30 cellular contexts compared by ENCODE assay signal in the genomic region with DNA sequence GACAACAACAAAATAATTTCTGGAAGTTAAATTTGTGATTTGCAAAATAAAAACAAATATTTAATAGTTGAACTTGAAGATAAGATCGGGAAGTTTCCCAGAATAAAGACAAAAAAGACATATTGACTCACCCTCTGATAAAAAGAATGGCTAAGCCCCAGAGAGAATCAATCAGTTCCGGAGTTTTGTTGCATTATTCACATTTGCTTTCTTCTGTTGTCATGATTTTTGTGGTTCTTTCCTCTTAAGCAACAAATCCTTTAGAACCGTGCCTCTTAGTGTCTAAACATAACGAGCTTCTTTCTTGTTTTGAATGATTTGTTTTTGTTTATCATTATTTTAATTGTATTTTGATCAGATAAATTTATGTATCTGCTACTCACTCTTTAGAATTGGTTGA.
DNase-seq lines count a peak whose midpoint lies in the region; ATAC-seq and FAIRE-seq lines count a peak whose summit lies in the region.
"Had no signal": no experiment of that assay in that cellular context is flagged by ENCODE, and none has a peak within 500 bp of the region (broad histone marks: within the 10 kb centered on the region; RNA-seq: fewer than 3 reads in every experiment).

No MANE protein-coding gene starts in this region.

- H2BK120ac ChIP-seq in mesenchymal stem cell (ENCODE audit: low read depth, low read length): no peak overlapping the region

- DNase-seq in RPMI7951 (ENCODE audit: low read depth) (peak; percentile 84), ecto neural progenitor cell (ENCODE audit: low spot score) (peak; percentile 17), mesenchymal stem cell (no peak), RCC 7860 (ENCODE audit: low spot score) (no peak), DMS79 treated with DMSO at 0.1 percent for 48 hours (lab: John Stamatoyannopoulos, UW) (no peak), left ventricle myocardium superior (no peak)
- no peak for DNase-seq in stimulated activated CD4-positive, alpha-beta T cell treated with anti-CD3 and anti-CD28 coated beads, Interleukin-1b, Interleukin-23, amount 100 ng/mL, for 48 hours
- DNase-seq: activated CD4-positive, alpha-beta T cell treated with anti-CD3 and anti-CD28 coated beads for 4 hours; BE2C; CD8-positive, alpha-beta memory T cell; colonic mucosa; DMS 273 treated with DMSO at 0.1 percent for 48 hours; EL; hippocampal formation; KBM-7; naive thymus-derived CD8-positive, alpha-beta T cell; NCI-H1930; NCI-H526 treated with DMSO at 0.1 percent for 48 hours; retina; SHP77; stimulated activated naive B cell treated with anti-CD40 and anti-IgM and Interleukin-4, amounts not matched to agents 10 μg/mL and 1 μg/mL and 100 μg/mL, for 72 hours; upper lobe of left lung had no signal

- no peak for FAIRE-seq in RCC 7860 (lab: Jason Lieb, UNC)
- FAIRE-seq: GM18507 had no signal

- H3K4ac ChIP-seq in mesenchymal stem cell (ENCODE audit: low read depth in 1 of 2, low read length in 2 of 2): no peak overlapping the region

- H4K91ac ChIP-seq in mesenchymal stem cell (ENCODE audit: low read length): no peak overlapping the region

- H2BK12ac ChIP-seq in mesenchymal stem cell (ENCODE audit: low read length in 2 of 2): no peak overlapping the region

- H3K23ac ChIP-seq in mesenchymal stem cell (ENCODE audit: low read length in 2 of 2): no peak overlapping the region

- 0 out of 2 replicates have a peak overlapping the region, but pooled peaks have one; percentile 12 for H3K27ac ChIP-seq in ACC112 (ENCODE audit: low read depth, low read length)
- no peak overlapping the region for H3K27ac ChIP-seq in mesenchymal stem cell (ENCODE audit: low read length, poor library complexity, severe bottlenecking)
- H3K27ac ChIP-seq: colonic mucosa, skin epidermis, upper lobe of left lung, VCaP had no signal

- H3K4me1 ChIP-seq in ACC112 (ENCODE audit: control insufficient read depth, insufficient read depth, low read length, unreplicated experiment) (peaks cover 12% of the 10 kb centered on the region), mesenchymal stem cell (ENCODE audit: control insufficient read depth, insufficient read depth, low read depth, low read length) (no peaks in the 10 kb centered on the region)
- H3K4me1 ChIP-seq: BE2C, colonic mucosa, upper lobe of left lung had no signal

- H3K27me3 ChIP-seq in ACC112 (ENCODE audit: insufficient read depth, low read length): no peaks in the 10 kb centered on the region
- H3K27me3 ChIP-seq in mesenchymal stem cell (ENCODE audit: control insufficient read depth in 1 of 2, insufficient read depth in 1 of 2, low read length in 2 of 2): peaks cover 0 to 7% of the 10 kb centered on the region in 2 experiments
- H3K27me3 ChIP-seq: colonic mucosa, upper lobe of left lung had no signal

- H3K36me3 ChIP-seq in ACC112 (ENCODE audit: insufficient read depth, low read length) (no peaks in the 10 kb centered on the region), mesenchymal stem cell (ENCODE audit: control insufficient read depth in 1 of 2, insufficient read depth in 2 of 2, low read depth in 1 of 2, low read length in 2 of 2) (no peaks in the 10 kb centered on the region)
- H3K36me3 ChIP-seq: BE2C, colonic mucosa, upper lobe of left lung had no signal

- no peak overlapping the region for H2BK5ac ChIP-seq in mesenchymal stem cell (ENCODE audit: low read depth, low read length, poor library complexity, severe bottlenecking)

- no peak overlapping the region for H4K8ac ChIP-seq in mesenchymal stem cell (ENCODE audit: low read length)

- peak overlapping the region; percentile 29 for H3K9ac ChIP-seq in mesenchymal stem cell (ENCODE audit: low read length)

- no peaks in the 10 kb centered on the region for H3K79me2 ChIP-seq in ACC112 (ENCODE audit: control insufficient read depth, insufficient read depth, low read length, unreplicated experiment)

- H2BK15ac ChIP-seq in mesenchymal stem cell (ENCODE audit: low read depth, poor library complexity, severe bottlenecking): no peak overlapping the region

- H3K4me2 ChIP-seq in mesenchymal stem cell (ENCODE audit: low read length, poor library complexity, severe bottlenecking): no peak overlapping the region

- H3K14ac ChIP-seq in mesenchymal stem cell (ENCODE audit: low read length in 2 of 2): no peak overlapping the region

- H3K4me3 ChIP-seq in ACC112 (ENCODE audit: low read depth, low read length) (no peak overlapping the region; the same call in 1 of the 2 replicates), mesenchymal stem cell (ENCODE audit: insufficient read depth in 1 of 2, low read depth in 1 of 2, low read length in 2 of 2) (no peak overlapping the region)
- H3K4me3 ChIP-seq: colonic mucosa, lung, skin epidermis, upper lobe of left lung had no signal

- intact Hi-C loops in left ventricle myocardium superior (cut with micrococcal nuclease): no loop called here

- peak overlapping the region; percentile 16 for H2AFZ ChIP-seq in ACC112 (ENCODE audit: low read length, unreplicated experiment)
- no peak overlapping the region for H2AFZ ChIP-seq in mesenchymal stem cell (ENCODE audit: low read depth, low read length)

- no peak for ATAC-seq in left ventricle myocardium superior
- ATAC-seq: activated naive CD4-positive, alpha-beta T cell treated with anti-CD3 and anti-CD28 coated beads, Interleukin-2, amount 50 U/mL, for 72 hours; activated T-helper 17 cell treated with anti-CD3 and anti-CD28 coated beads, Interleukin-2, amount 50 U/mL, for 72 hours; esophagus mucosa; naive thymus-derived CD8-positive, alpha-beta T cell; stimulated activated naive B cell treated with anti-CD40 and anti-IgM and Interleukin-4, amounts not matched to agents 10 μg/mL and 1 μg/mL and 100 μg/mL, for 72 hours had no signal

- H3K79me1 ChIP-seq in mesenchymal stem cell (replicated peaks; ENCODE audit: low read length, poor library complexity, severe bottlenecking): no peaks in the 10 kb centered on the region

- no peaks in the 10 kb centered on the region for H3K9me3 ChIP-seq in mesenchymal stem cell (ENCODE audit: control insufficient read depth, low read length)
- H3K9me3 ChIP-seq: BE2C, colonic mucosa, upper lobe of left lung had no signal

- H3K18ac ChIP-seq in mesenchymal stem cell (ENCODE audit: low read depth in 1 of 2, low read length in 2 of 2): no peak overlapping the region

- 75% methylated on average over 2 of the region's 4 CpGs for WGBS in mesenchymal stem cell

- H2AK5ac ChIP-seq in mesenchymal stem cell (ENCODE audit: low read length, severe bottlenecking): no peak overlapping the region

Comparison
In these comparisons a context has a peak if more than half of its experiments do, and no peak if none do; other contexts are left out.
1. DNase-seq: peak in RPMI7951 (single experiment) and ecto neural progenitor cell (single experiment); none in mesenchymal stem cell (single experiment), RCC 7860 (single experiment), stimulated activated CD4-positive, alpha-beta T cell treated with anti-CD3 and anti-CD28 coated beads, Interleukin-1b, Interleukin-23, amount 100 ng/mL, for 48 hours (single experiment), DMS79 treated with DMSO at 0.1 percent for 48 hours (single experiment) and left ventricle myocardium superior (single experiment).